In genomic region chr10:24333736-24334135, GRCh38 we compare ENCODE assay signal across 1 cellular context.
TF ChIP-seq lines count a peak whose summit lies in the region.

No MANE protein-coding gene starts in this region.

TF ChIP-seq in IMR-90, 13 proteins besides CTCF, POLR2A, EP300 and RAD21 (continued from another document):
- TF ChIP-seq CEBPB (IDR thresholded peaks at IDR 0.05; ENCODE audit: low read depth, low read length), result no peak
- TF ChIP-seq CHD1 (IDR thresholded peaks at IDR 0.05; ENCODE audit: low read depth, low read length), result no peak
- TF ChIP-seq RCOR1 (IDR thresholded peaks at IDR 0.05; ENCODE audit: insufficient replicate concordance, low read length), result no peak
- TF ChIP-seq FOS (IDR thresholded peaks at IDR 0.05; ENCODE audit: low read depth, low read length), result no peak
- no peak for TF ChIP-seq SMC3 (IDR thresholded peaks at IDR 0.05; ENCODE audit: low read depth, low read length)
